ENCODE assay signal across 1 cellular context in the genomic region with DNA sequence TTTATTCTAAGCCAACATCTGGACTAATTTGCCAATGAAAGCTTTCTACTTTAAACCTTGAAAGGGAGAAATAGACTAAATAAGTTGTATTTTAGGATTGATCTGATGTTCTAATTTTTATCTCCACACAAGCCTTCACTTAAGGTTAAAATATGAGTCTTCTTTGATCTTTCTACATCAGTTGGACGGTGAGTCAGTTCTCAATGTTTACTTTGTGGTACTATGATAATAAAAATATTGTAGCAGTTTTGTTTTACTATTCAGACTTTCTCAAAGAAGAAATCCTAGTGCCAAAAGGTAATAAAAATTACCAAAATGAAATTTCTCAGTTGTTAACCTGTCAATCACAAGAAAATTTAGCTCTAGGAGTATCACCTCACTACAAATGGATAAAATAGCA.
TF ChIP-seq lines count a peak whose summit lies in the region.

No MANE protein-coding gene starts in this region.

TF ChIP-seq in SK-N-SH, 30 proteins besides CTCF, POLR2A, EP300 and RAD21 (continued from another document):
- TF ChIP-seq, protein P1, sequence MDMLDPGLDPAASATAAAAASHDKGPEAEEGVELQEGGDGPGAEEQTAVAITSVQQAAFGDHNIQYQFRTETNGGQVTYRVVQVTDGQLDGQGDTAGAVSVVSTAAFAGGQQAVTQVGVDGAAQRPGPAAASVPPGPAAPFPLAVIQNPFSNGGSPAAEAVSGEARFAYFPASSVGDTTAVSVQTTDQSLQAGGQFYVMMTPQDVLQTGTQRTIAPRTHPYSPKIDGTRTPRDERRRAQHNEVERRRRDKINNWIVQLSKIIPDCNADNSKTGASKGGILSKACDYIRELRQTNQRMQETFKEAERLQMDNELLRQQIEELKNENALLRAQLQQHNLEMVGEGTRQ (IDR thresholded peaks at IDR 0.05; ENCODE audit: borderline replicate concordance, low read depth, low read length): no peak
- no peak for TF ChIP-seq RCOR1 (IDR thresholded peaks at IDR 0.05; ENCODE audit: low read length)
- TF ChIP-seq, protein P2, sequence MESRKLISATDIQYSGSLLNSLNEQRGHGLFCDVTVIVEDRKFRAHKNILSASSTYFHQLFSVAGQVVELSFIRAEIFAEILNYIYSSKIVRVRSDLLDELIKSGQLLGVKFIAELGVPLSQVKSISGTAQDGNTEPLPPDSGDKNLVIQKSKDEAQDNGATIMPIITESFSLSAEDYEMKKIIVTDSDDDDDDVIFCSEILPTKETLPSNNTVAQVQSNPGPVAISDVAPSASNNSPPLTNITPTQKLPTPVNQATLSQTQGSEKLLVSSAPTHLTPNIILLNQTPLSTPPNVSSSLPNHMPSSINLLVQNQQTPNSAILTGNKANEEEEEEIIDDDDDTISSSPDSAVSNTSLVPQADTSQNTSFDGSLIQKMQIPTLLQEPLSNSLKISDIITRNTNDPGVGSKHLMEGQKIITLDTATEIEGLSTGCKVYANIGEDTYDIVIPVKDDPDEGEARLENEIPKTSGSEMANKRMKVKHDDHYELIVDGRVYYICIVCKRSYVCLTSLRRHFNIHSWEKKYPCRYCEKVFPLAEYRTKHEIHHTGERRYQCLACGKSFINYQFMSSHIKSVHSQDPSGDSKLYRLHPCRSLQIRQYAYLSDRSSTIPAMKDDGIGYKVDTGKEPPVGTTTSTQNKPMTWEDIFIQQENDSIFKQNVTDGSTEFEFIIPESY (IDR thresholded peaks at IDR 0.05; ENCODE audit: borderline replicate concordance, low read depth): no peak
- no peak for TF ChIP-seq MXI1 (IDR thresholded peaks at IDR 0.05; ENCODE audit: low read depth, low read length)
- TF ChIP-seq SMC3 (IDR thresholded peaks at IDR 0.05; ENCODE audit: low read depth, low read length): no peak
- TF ChIP-seq TAF1 (IDR thresholded peaks at IDR 0.05; ENCODE audit: borderline replicate concordance, low read depth, low read length): no peak
- peak; percentile 48 for TF ChIP-seq JUND (IDR thresholded peaks at IDR 0.05)
- TF ChIP-seq, protein P3, sequence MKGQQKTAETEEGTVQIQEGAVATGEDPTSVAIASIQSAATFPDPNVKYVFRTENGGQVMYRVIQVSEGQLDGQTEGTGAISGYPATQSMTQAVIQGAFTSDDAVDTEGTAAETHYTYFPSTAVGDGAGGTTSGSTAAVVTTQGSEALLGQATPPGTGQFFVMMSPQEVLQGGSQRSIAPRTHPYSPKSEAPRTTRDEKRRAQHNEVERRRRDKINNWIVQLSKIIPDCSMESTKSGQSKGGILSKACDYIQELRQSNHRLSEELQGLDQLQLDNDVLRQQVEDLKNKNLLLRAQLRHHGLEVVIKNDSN (IDR thresholded peaks at IDR 0.05; ENCODE audit: borderline replicate concordance, low read depth): no peak
- no peak for TF ChIP-seq SIN3A (IDR thresholded peaks at IDR 0.05; ENCODE audit: borderline replicate concordance, low read depth, low read length)
- TF ChIP-seq POLR2AphosphoS5 (IDR thresholded peaks at IDR 0.05; ENCODE audit: low read depth, low read length): no peak
- no peak for TF ChIP-seq YY1 (IDR thresholded peaks at IDR 0.05; ENCODE audit: low read depth)
- no peak for TF ChIP-seq EZH2phosphoT487 (IDR thresholded peaks at IDR 0.05; ENCODE audit: borderline replicate concordance, low read depth)
- no peak for TF ChIP-seq FOXJ3 (CRISPR knock-in tag; IDR thresholded peaks at IDR 0.05)
- no peak for TF ChIP-seq CHD2 (IDR thresholded peaks at IDR 0.05; ENCODE audit: low read length, partially characterized antibody)
- no peak for TF ChIP-seq RFX5 (IDR thresholded peaks at IDR 0.05; ENCODE audit: low read length)
- TF ChIP-seq TCF12 (IDR thresholded peaks at IDR 0.05): peak; percentile 43; the same call in 1 of the 2 replicates
- TF ChIP-seq RXRA (IDR thresholded peaks at IDR 0.05; ENCODE audit: borderline replicate concordance, low read depth): no peak
- TF ChIP-seq, protein P4, sequence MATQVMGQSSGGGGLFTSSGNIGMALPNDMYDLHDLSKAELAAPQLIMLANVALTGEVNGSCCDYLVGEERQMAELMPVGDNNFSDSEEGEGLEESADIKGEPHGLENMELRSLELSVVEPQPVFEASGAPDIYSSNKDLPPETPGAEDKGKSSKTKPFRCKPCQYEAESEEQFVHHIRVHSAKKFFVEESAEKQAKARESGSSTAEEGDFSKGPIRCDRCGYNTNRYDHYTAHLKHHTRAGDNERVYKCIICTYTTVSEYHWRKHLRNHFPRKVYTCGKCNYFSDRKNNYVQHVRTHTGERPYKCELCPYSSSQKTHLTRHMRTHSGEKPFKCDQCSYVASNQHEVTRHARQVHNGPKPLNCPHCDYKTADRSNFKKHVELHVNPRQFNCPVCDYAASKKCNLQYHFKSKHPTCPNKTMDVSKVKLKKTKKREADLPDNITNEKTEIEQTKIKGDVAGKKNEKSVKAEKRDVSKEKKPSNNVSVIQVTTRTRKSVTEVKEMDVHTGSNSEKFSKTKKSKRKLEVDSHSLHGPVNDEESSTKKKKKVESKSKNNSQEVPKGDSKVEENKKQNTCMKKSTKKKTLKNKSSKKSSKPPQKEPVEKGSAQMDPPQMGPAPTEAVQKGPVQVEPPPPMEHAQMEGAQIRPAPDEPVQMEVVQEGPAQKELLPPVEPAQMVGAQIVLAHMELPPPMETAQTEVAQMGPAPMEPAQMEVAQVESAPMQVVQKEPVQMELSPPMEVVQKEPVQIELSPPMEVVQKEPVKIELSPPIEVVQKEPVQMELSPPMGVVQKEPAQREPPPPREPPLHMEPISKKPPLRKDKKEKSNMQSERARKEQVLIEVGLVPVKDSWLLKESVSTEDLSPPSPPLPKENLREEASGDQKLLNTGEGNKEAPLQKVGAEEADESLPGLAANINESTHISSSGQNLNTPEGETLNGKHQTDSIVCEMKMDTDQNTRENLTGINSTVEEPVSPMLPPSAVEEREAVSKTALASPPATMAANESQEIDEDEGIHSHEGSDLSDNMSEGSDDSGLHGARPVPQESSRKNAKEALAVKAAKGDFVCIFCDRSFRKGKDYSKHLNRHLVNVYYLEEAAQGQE (IDR thresholded peaks at IDR 0.05; ENCODE audit: low read depth, low read length): no peak
- TF ChIP-seq FOSL2 (IDR thresholded peaks at IDR 0.05; ENCODE audit: borderline replicate concordance, low read depth): peak; percentile 25; the same call in 1 of the 2 replicates
- no peak for TF ChIP-seq GABPA (IDR thresholded peaks at IDR 0.05; ENCODE audit: low read depth)
- TF ChIP-seq NFIC (IDR thresholded peaks at IDR 0.05; ENCODE audit: borderline replicate concordance): no peak
- no peak for TF ChIP-seq NRF1 (IDR thresholded peaks at IDR 0.05; ENCODE audit: low read depth, low read length)
- TF ChIP-seq GATA2 (CRISPR knock-in tag; IDR thresholded peaks at IDR 0.05): no peak
- no peak for TF ChIP-seq TEAD4 (IDR thresholded peaks at IDR 0.05; ENCODE audit: borderline replicate concordance, insufficient read depth)
- TF ChIP-seq, protein P5, sequence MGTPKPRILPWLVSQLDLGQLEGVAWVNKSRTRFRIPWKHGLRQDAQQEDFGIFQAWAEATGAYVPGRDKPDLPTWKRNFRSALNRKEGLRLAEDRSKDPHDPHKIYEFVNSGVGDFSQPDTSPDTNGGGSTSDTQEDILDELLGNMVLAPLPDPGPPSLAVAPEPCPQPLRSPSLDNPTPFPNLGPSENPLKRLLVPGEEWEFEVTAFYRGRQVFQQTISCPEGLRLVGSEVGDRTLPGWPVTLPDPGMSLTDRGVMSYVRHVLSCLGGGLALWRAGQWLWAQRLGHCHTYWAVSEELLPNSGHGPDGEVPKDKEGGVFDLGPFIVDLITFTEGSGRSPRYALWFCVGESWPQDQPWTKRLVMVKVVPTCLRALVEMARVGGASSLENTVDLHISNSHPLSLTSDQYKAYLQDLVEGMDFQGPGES (IDR thresholded peaks at IDR 0.05; ENCODE audit: low read depth, low read length): no peak
TF ChIP-seq in SK-N-SH: peak in this region for 4.
